18 cellular contexts compared by ENCODE assay signal in genomic region chr3:181933052-181933618, GRCh38.
DNase-seq lines count a peak whose midpoint lies in the region; ATAC-seq and TF ChIP-seq lines count a peak whose summit lies in the region.
"Had no signal": no experiment of that assay in that cellular context is flagged by ENCODE, and none has a peak within 500 bp of the region (broad histone marks: within the 10 kb centered on the region; RNA-seq: fewer than 3 reads in every experiment).

No MANE protein-coding gene starts in this region.

- H3K9me3 ChIP-seq in DOHH2 (ENCODE audit: control insufficient read depth, insufficient read depth, low read length) = no peaks in the 10 kb centered on the region
- H3K9me3 ChIP-seq: colonic mucosa, gastroesophageal sphincter, right lobe of liver had no signal

- no peaks in the 10 kb centered on the region for H3K36me3 ChIP-seq in DOHH2 (ENCODE audit: control insufficient read depth, low read length)
- H3K36me3 ChIP-seq: breast epithelium, colonic mucosa, gastroesophageal sphincter, right lobe of liver had no signal

- no peak for TF ChIP-seq CTCF in DOHH2 (IDR thresholded peaks at IDR 0.05; ENCODE audit: low read depth, low read length, poor library complexity, severe bottlenecking)
- no peak for TF ChIP-seq CTCF in omental fat pad (IDR thresholded peaks at IDR 0.05)

- H3K4me1 ChIP-seq in DOHH2 (ENCODE audit: control insufficient read depth, low read length) = peaks cover 36% of the 10 kb centered on the region
- H3K4me1 ChIP-seq: breast epithelium, colonic mucosa, gastroesophageal sphincter, right lobe of liver had no signal

- no peaks in the 10 kb centered on the region for H3K9me2 ChIP-seq in DOHH2 (replicated peaks; ENCODE audit: control insufficient read depth, low read length)

- no peaks in the 10 kb centered on the region for H3K79me2 ChIP-seq in DOHH2 (ENCODE audit: control insufficient read depth, low read length)

- ATAC-seq in GM19351 (IDR thresholded peaks at IDR 0.05; ENCODE audit: unreplicated experiment) = peak; percentile 35
- ATAC-seq in HG02885 (IDR thresholded peaks at IDR 0.05; ENCODE audit: poor library complexity, unreplicated experiment) = peak; percentile 52
- no peak for ATAC-seq in omental fat pad (ENCODE audit: low FRiP score)
- ATAC-seq in GM21367 (IDR thresholded peaks at IDR 0.05; ENCODE audit: unreplicated experiment) = no peak
- ATAC-seq: gastroesophageal sphincter; GM23338; natural killer cell treated with Interleukin-12 subunit alpha and Interleukin-12 subunit beta and Interleukin-15 and Interleukin-18, amount 100 ng/mL, for 72 hours; right lobe of liver had no signal

- H4K20me1 ChIP-seq in DOHH2 (ENCODE audit: control insufficient read depth, insufficient read depth, low read depth, low read length) = no peaks in the 10 kb centered on the region

- peak overlapping the region; percentile 13; the same call in 1 of the 2 replicates for H3K4me2 ChIP-seq in DOHH2 (ENCODE audit: low read length)
- H3K4me2 ChIP-seq: GM23338 had no signal

- no peaks in the 10 kb centered on the region for H3K27me3 ChIP-seq in DOHH2 (ENCODE audit: control insufficient read depth, low read length)
- H3K27me3 ChIP-seq: breast epithelium, colonic mucosa, gastroesophageal sphincter, right lobe of liver had no signal

- DNase-seq in NCI-H146 treated with DMSO at 0.1 percent for 48 hours (lab: John Stamatoyannopoulos, UW; ENCODE audit: unreplicated experiment) = peak; percentile 82
- no peak for DNase-seq in omental fat pad (ENCODE audit: low spot score)
- DNase-seq in effector CD8-positive, alpha-beta T cell (lab: John Stamatoyannopoulos, UW) = no peak
- no peak for DNase-seq in GM19238 (ENCODE audit: insufficient read length, low spot score)
- DNase-seq: activated T-cell treated with anti-CD3 and anti-CD28 coated beads, Interleukin-2, amount 50 U/mL, for 1 hour; colonic mucosa; Kasumi-1; NCI-H526 treated with DMSO at 0.1 percent for 48 hours; right lobe of liver; SIG-M5 had no signal

- H3F3A ChIP-seq in DOHH2 (ENCODE audit: control insufficient read depth, insufficient read depth) = no peaks in the 10 kb centered on the region

- H3K27ac ChIP-seq in DOHH2 (ENCODE audit: low read depth, low read length) = no peak overlapping the region
- H3K27ac ChIP-seq: breast epithelium, colonic mucosa, gastroesophageal sphincter, right lobe of liver had no signal

- no peak overlapping the region for H3K4me3 ChIP-seq in DOHH2 (ENCODE audit: low read length)
- H3K4me3 ChIP-seq: breast epithelium, colonic mucosa, gastroesophageal sphincter, GM23338, right lobe of liver had no signal

Comparison
In these comparisons a context has a peak if more than half of its experiments do, and no peak if none do; other contexts are left out.
1. ATAC-seq: peak in GM19351 (single experiment) and HG02885 (single experiment); none in omental fat pad (single experiment) and GM21367 (single experiment).